10 cellular contexts compared by ENCODE assay signal in the genomic region with DNA sequence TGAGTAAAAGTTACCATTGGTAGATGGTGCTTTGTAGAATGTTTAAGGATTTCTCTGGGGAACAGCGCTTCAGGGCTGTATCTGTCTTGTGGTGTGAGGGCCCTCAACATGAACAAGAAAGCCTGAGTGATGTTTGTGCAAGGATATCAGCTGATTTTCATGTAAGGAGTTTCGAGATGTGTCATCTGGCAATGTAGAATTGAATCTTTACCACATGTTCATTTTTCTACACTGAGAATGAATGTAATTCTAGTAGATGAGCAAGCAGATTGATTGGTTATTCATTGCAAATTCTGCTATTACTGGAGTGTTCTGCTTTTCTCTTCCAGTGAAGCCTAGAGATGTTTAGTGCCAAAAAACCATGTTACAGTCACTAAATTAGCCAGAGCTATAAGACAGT.
A peak's percentile ranks its signal among the peaks of the same experiment; 100 is the strongest.
DNase-seq lines count a peak whose midpoint lies in the region; ATAC-seq and TF ChIP-seq lines count a peak whose summit lies in the region.
"Had no signal": no experiment of that assay in that cellular context is flagged by ENCODE, and none has a peak within 500 bp of the region (broad histone marks: within the 10 kb centered on the region; RNA-seq: fewer than 3 reads in every experiment).

No MANE protein-coding gene starts in this region.

- peaks cover 0 to 4% (median 0%) of the 10 kb centered on the region in 6 donors for H3K4me1 ChIP-seq in spleen
- peaks cover 0 to 4% (median 0%) of the 10 kb centered on the region in 4 donors for H3K4me1 ChIP-seq in right lobe of liver

- H3K27ac ChIP-seq in spleen (no peak overlapping the region), right lobe of liver (no peak overlapping the region)

- peak; percentile 47 for DNase-seq in GM20000 (ENCODE audit: low spot score)
- peak; percentile 90 for DNase-seq in fibroblast of mammary gland (ENCODE audit: low read depth)
- no peak for DNase-seq in cerebellar nuclear complex (lab: John Stamatoyannopoulos, UW)
- no peak for DNase-seq in spleen
- no peak for DNase-seq in right lobe of liver
- no peak for DNase-seq in SW 1271 (lab: John Stamatoyannopoulos, UW)
- DNase-seq: left colon, NCI-H1436 treated with DMSO at 0.1 percent for 48 hours had no signal

- 83 to 91% (median 85%) methylated on average over 2 of the region's 2 CpGs for WGBS in spleen, 5 donors
- 89% methylated on average over 2 of the region's 2 CpGs for WGBS in right lobe of liver (ENCODE audit: insufficient coverage, low coverage, low lambda C conversion rate, missing lambda C conversion rate)

- peaks cover 0 to 3% (median 0%) of the 10 kb centered on the region in 8 donors for H3K9me3 ChIP-seq in spleen
- H3K9me3 ChIP-seq in right lobe of liver = no peaks in the 10 kb centered on the region

- H3K36me3 ChIP-seq in spleen = no peaks in the 10 kb centered on the region
- H3K36me3 ChIP-seq in right lobe of liver = no peaks in the 10 kb centered on the region

- H3K27me3 ChIP-seq in spleen (replicated peaks in 1 of 7) (no peaks in the 10 kb centered on the region), right lobe of liver (no peaks in the 10 kb centered on the region)

- TF ChIP-seq CTCF in GM20000 (IDR thresholded peaks at IDR 0.05; ENCODE audit: extremely low read depth, missing control alignments) (no peak), fibroblast of mammary gland (conservative IDR thresholded peaks at IDR 0.05; ENCODE audit: control insufficient read depth, insufficient read depth, low read depth, low read length) (no peak), spleen (IDR thresholded peaks at IDR 0.05 in 8 of 11, conservative IDR thresholded peaks at IDR 0.05 in 3 of 11) (no peak), right lobe of liver (IDR thresholded peaks at IDR 0.05) (no peak)

- intact Hi-C loops in spleen (cut with DNase I; ENCODE audit: low total_unique reads) (no loop called here), right lobe of liver (cut with DNase I) (no loop called here)

- TF ChIP-seq POLR2A in GM18505 (IDR thresholded peaks at IDR 0.05; ENCODE audit: borderline replicate concordance, extremely low read depth, insufficient read depth, insufficient read length) (no peak), spleen (IDR thresholded peaks at IDR 0.05) (no peak), right lobe of liver (IDR thresholded peaks at IDR 0.05) (no peak)

- ATAC-seq in GM18505 (IDR thresholded peaks at IDR 0.05; ENCODE audit: unreplicated experiment) = peak; percentile 68
- peak; percentile 91 for ATAC-seq in HG03103 (IDR thresholded peaks at IDR 0.05; ENCODE audit: low read depth, unreplicated experiment)
- ATAC-seq in right lobe of liver = no peak
- ATAC-seq: left colon had no signal

- no peak overlapping the region for H3K4me3 ChIP-seq in fibroblast of mammary gland (ENCODE audit: control insufficient read depth, low read depth, low read length)
- no peak overlapping the region for H3K4me3 ChIP-seq in spleen
- H3K4me3 ChIP-seq in right lobe of liver = no peak overlapping the region

Comparison
In these comparisons a context has a peak if more than half of its experiments do, and no peak if none do; other contexts are left out.
1. ATAC-seq: peak in GM18505 (single experiment) and HG03103 (single experiment); none in right lobe of liver (0 of 4).
2. DNase-seq: peak in GM20000 (single experiment) and fibroblast of mammary gland (single experiment); none in cerebellar nuclear complex (0 of 2), spleen (single experiment), right lobe of liver (0 of 3) and SW 1271 (0 of 2).